8 cellular contexts compared by ENCODE assay signal in the genomic region with DNA sequence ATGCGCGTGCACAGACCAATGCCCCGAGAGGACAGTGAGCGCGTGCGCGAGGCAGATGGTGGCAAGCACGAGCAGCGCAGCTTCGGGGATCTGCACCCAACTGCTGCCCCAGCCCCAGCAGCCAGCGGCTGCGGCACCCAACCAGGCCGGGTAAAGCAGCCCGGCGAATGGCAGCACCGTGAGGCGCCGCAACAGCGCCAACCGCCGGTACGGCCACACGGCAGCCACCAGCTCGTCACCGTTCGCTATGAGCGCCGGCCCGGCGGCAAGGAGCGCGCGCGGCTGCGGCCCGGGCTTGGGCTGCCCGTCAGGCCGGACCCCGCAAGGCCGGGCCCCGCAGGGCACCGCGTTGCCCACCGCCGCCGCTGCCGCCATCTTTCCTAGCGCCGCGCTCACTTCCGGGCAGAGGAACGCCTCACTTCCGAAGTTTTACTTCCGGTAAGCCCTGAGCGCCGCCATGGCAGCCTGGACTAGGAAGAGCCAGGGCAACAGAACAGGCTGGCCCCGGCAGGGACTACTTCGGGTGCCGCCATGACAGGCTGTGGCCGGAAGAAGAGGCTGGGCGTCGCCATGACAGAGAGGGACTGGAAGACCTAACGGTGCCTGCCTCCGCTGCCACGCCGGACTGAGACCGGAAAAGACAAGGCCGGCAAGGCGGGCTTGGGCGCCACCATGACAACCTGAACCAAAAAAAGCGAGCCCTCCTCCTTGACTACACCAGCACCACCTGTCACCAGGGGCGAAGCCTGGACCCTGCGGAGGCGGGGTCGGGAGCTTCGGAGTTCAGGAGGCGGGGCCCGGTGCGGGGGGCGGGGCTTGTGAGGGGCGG. TPM values are rescaled to one million over a fixed set of nuclear protein-coding genes. Genes with fewer than 3 reads are reported as not detected.
DNase-seq lines count a peak whose midpoint lies in the region; ATAC-seq and TF ChIP-seq lines count a peak whose summit lies in the region.

A gene (minus strand): TSS at position 385 of the 829 bp plus-strand sequence. CDS start 10 bp downstream, at position 375.

- intact Hi-C loops in activated naive CD4-positive, alpha-beta T cell treated with anti-CD3 and anti-CD28 coated beads for 36 hours (cut with micrococcal nuclease) = loop anchor here (1.0 to 10.0 kb wide), 8 partner anchors 20 to 371 kb away; a partner anchor contains a TSS

- ATAC-seq in gastroesophageal sphincter = peak; percentile 98

- no peaks in the 10 kb centered on the region for H3K27me3 ChIP-seq in gastroesophageal sphincter

- peaks cover 0 to 38% (median 18%) of the 10 kb centered on the region in 3 donors for H3K4me1 ChIP-seq in gastroesophageal sphincter

- H3K27me3 Mint-ChIP-seq in HFFc6 (ENCODE audit: insufficient read depth) = no peaks in the 10 kb centered on the region; the same call in none of the 2 replicates
- H3K27me3 Mint-ChIP-seq in activated naive CD4-positive, alpha-beta T cell treated with anti-CD3 and anti-CD28 coated beads for 36 hours (ENCODE audit: low read depth) = no peaks in the 10 kb centered on the region

- TF ChIP-seq POLR2A in gastroesophageal sphincter (IDR thresholded peaks at IDR 0.05) = peak; percentile 9 to 55

- H3K27ac ChIP-seq in gastroesophageal sphincter = peak within 1 kb of the TSS; percentile 70 to 95 (median 90)

- 0 out of 2 replicates have a peak, but pooled peaks cover 3% of the 10 kb centered on the region for H3K9me3 Mint-ChIP-seq in HFFc6
- no peaks in the 10 kb centered on the region for H3K9me3 Mint-ChIP-seq in activated naive CD4-positive, alpha-beta T cell treated with anti-CD3 and anti-CD28 coated beads for 36 hours

- TF ChIP-seq EP300 in gastroesophageal sphincter (IDR thresholded peaks at IDR 0.05) = no peak

- DNase-seq in HFFc6 (peak; percentile 96), NAMALWA (ENCODE audit: low spot score) (peak; percentile 97), SK-N-DZ (ENCODE audit: low spot score) (peak; percentile 98), non-pigmented ciliary epithelial cell (ENCODE audit: low read depth) (peak; percentile 83), superior temporal gyrus (ENCODE audit: extremely low spot score) (peak; percentile 98)
- peak; percentile 93 for DNase-seq in activated naive CD4-positive, alpha-beta T cell treated with anti-CD3 and anti-CD28 coated beads for 36 hours

- no peaks in the 10 kb centered on the region for H3K9me3 ChIP-seq in gastroesophageal sphincter

- TF ChIP-seq CTCF in HFFc6 (IDR thresholded peaks at IDR 0.05) (peak; percentile 58), gastroesophageal sphincter (IDR thresholded peaks at IDR 0.05) (peak in 3 of 4 experiments; percentile 26 to 43 (median 41))

- H3K4me3 Mint-ChIP-seq in HFFc6 = peak within 1 kb of the TSS; percentile 94
- peak within 1 kb of the TSS; percentile 95 for H3K4me3 Mint-ChIP-seq in activated naive CD4-positive, alpha-beta T cell treated with anti-CD3 and anti-CD28 coated beads for 36 hours

- peaks cover 0 to 31% of the 10 kb centered on the region in 2 donors for H3K36me3 ChIP-seq in gastroesophageal sphincter

- CTCF ChIA-PET in activated naive CD4-positive, alpha-beta T cell treated with anti-CD3 and anti-CD28 coated beads for 36 hours (lab: Charles Lee) = interaction anchor here (1.7 kb wide), 1 partner anchor 131 kb away, joined by 5 read pairs; no protein-coding TSS in a partner anchor

- no CpG with 5 or more reads among the region's 81 CpGs for WGBS in gastroesophageal sphincter (ENCODE audit: low coverage in 1 of 2), 2 donors

- H3K4me3 ChIP-seq in GM08714 (ENCODE audit: low read length) = peak within 1 kb of the TSS; percentile 92
- peak within 1 kb of the TSS; percentile 78 to 98 for H3K4me3 ChIP-seq in gastroesophageal sphincter

- peak within 1 kb of the TSS; percentile 99 for H3K27ac Mint-ChIP-seq in HFFc6
- peak within 1 kb of the TSS; percentile 97 for H3K27ac Mint-ChIP-seq in activated naive CD4-positive, alpha-beta T cell treated with anti-CD3 and anti-CD28 coated beads for 36 hours

- H3K4me1 Mint-ChIP-seq in HFFc6 (ENCODE audit: low read depth) = peaks cover 26% of the 10 kb centered on the region
- H3K4me1 Mint-ChIP-seq in activated naive CD4-positive, alpha-beta T cell treated with anti-CD3 and anti-CD28 coated beads for 36 hours (ENCODE audit: low read depth) = peaks cover 35% of the 10 kb centered on the region

- H3K36me3 Mint-ChIP-seq in HFFc6 (ENCODE audit: low read depth) = peaks cover 20% of the 10 kb centered on the region
- H3K36me3 Mint-ChIP-seq in activated naive CD4-positive, alpha-beta T cell treated with anti-CD3 and anti-CD28 coated beads for 36 hours (ENCODE audit: low read depth) = peaks cover 20% of the 10 kb centered on the region

RNA-seq across cellular contexts. Expression of the gene that starts here (rescaled TPM):
- 10 to 100 TPM; 56.5 to 76.3 (median 61.3) TPM for total RNA-seq in HFFc6 (2021; fragmentation: NEBNext Ultra II Directional; extraction: Animal tissue kit (Norgen Biotek cat#: 25700))
- 41.5 and 75.3 TPM in 2 replicates for polyA plus RNA-seq in SK-N-DZ (2014; cell fraction: cytosol; rRNA removed)
- polyA plus RNA-seq in SK-N-DZ (2014; cell fraction: nucleus; rRNA removed) = 354 and 380 TPM in 2 replicates
- total RNA-seq in activated naive CD4-positive, alpha-beta T cell treated with anti-CD3 and anti-CD28 coated beads for 36 hours = 10 to 100 TPM; 48.7 to 55.1 TPM
- total RNA-seq in gastroesophageal sphincter = 100 to 1,000 TPM in 1 of 4 donors, 10 to 100 TPM in 3; 65.6 to 142 (median 92.3) TPM

Comparison
In these comparisons a context has a peak if more than half of its experiments do, and no peak if none do; other contexts are left out.
1. Peak in every context shown above with its lines: DNase-seq, ATAC-seq, H3K4me3 ChIP-seq and H3K27ac ChIP-seq.